Comparison of ENCODE assay signal across 1 cellular context in genomic region chr7:33062782-33063443, GRCh38.
TF ChIP-seq lines count a peak whose summit lies in the region.

No MANE protein-coding gene starts in this region.

TF ChIP-seq in K562, 482 proteins besides CTCF, POLR2A, EP300 and RAD21 (continued from another document and continues in another):
- TF ChIP-seq ZNF592 (IDR thresholded peaks at IDR 0.05) (no peak), ETV5 (CRISPR knock-in tag; IDR thresholded peaks at IDR 0.05; ENCODE audit: low read depth) (no peak), POLR3A (IDR thresholded peaks at IDR 0.05; ENCODE audit: borderline replicate concordance, extremely low read depth, insufficient read depth, insufficient read length) (no peak), PHB (CRISPR knock-in tag; IDR thresholded peaks at IDR 0.05) (no peak), JUND (IDR thresholded peaks at IDR 0.05; ENCODE audit: borderline replicate concordance, low read depth, low read length) (peak; percentile 12; the same call in 1 of the 2 replicates), JUND (tag; IDR thresholded peaks at IDR 0.05; ENCODE audit: borderline replicate concordance, low read depth, low read length) (no peak; the same call in 2 of the 3 replicates), ZNF589 (CRISPR knock-in tag; IDR thresholded peaks at IDR 0.05; ENCODE audit: low read depth) (no peak), TRIM24 (IDR thresholded peaks at IDR 0.05) (no peak), CXXC5 (CRISPR knock-in tag; IDR thresholded peaks at IDR 0.05) (peak; percentile 73; the same call in 1 of the 2 replicates), HOXB6 (CRISPR knock-in tag; IDR thresholded peaks at IDR 0.05; ENCODE audit: borderline replicate concordance) (no peak), TEAD1 (CRISPR knock-in tag; IDR thresholded peaks at IDR 0.05) (peak in 1 of 2 experiments; percentile 70; a peak in 2 of 4 replicates), RB1 (IDR thresholded peaks at IDR 0.05; ENCODE audit: low read depth) (0 out of 2 replicates have a peak, but pooled peaks have one; percentile 0), TAF9B (IDR thresholded peaks at IDR 0.05; ENCODE audit: partially characterized antibody) (no peak), FOXJ2 (tag; IDR thresholded peaks at IDR 0.05) (peak; percentile 71; the same call in 1 of the 2 replicates), ZNF785 (CRISPR knock-in tag; IDR thresholded peaks at IDR 0.05) (no peak), FOSL1 (tag; conservative IDR thresholded peaks at IDR 0.05) (peak; percentile 28; the same call in 1 of the 2 replicates), FOXJ3 (CRISPR knock-in tag; IDR thresholded peaks at IDR 0.05) (no peak), LCOR (CRISPR knock-in tag; IDR thresholded peaks at IDR 0.05) (peak; percentile 74; the same call in 1 of the 2 replicates), MAZ (CRISPR knock-in tag; conservative IDR thresholded peaks at IDR 0.05 in 1 of 2, IDR thresholded peaks at IDR 0.05 in 1 of 2) (peak; percentile 43 to 59; a peak in 2 of 4 replicates), ZBTB7A (IDR thresholded peaks at IDR 0.05; ENCODE audit: borderline replicate concordance, control insufficient read depth, low read depth, low read length) (peak; percentile 43; the same call in 1 of the 2 replicates), RBM14 (IDR thresholded peaks at IDR 0.05; ENCODE audit: borderline replicate concordance, insufficient read depth, low read depth, low read length) (no peak), XRCC5 (IDR thresholded peaks at IDR 0.05; ENCODE audit: low read depth, low read length) (no peak), ARID4B (CRISPR knock-in tag; IDR thresholded peaks at IDR 0.05) (peak; percentile 68; the same call in 1 of the 2 replicates), ZBTB9 (CRISPR knock-in tag; IDR thresholded peaks at IDR 0.05) (peak; percentile 39; the same call in 1 of the 2 replicates), ZNF318 (IDR thresholded peaks at IDR 0.05; ENCODE audit: borderline replicate concordance in 1 of 2, low read depth in 1 of 2) (no peak), CTBP1 (IDR thresholded peaks at IDR 0.05; ENCODE audit: borderline replicate concordance) (peak; percentile 67), RBM25 (IDR thresholded peaks at IDR 0.05; ENCODE audit: low read depth, low read length, severe bottlenecking) (no peak), NFRKB (IDR thresholded peaks at IDR 0.05; ENCODE audit: low read depth) (peak; percentile 68), MYNN (IDR thresholded peaks at IDR 0.05) (no peak), MYNN (CRISPR knock-in tag; IDR thresholded peaks at IDR 0.05) (no peak), ZBTB17 (CRISPR knock-in tag; IDR thresholded peaks at IDR 0.05) (0 out of 2 replicates have a peak, but pooled peaks have one; percentile 13), HNRNPLL (IDR thresholded peaks at IDR 0.05; ENCODE audit: low read depth, low read length, poor library complexity, severe bottlenecking) (peak; percentile 36), PML (IDR thresholded peaks at IDR 0.05; ENCODE audit: low read length) (peak; percentile 19; the same call in 1 of the 2 replicates), AFF4 (CRISPR knock-in tag; IDR thresholded peaks at IDR 0.05) (peak; percentile 95), KLF13 (tag; IDR thresholded peaks at IDR 0.05; ENCODE audit: borderline replicate concordance, low read depth) (peak; percentile 85; the same call in 1 of the 2 replicates), CAMTA2 (CRISPR knock-in tag; conservative IDR thresholded peaks at IDR 0.05) (no peak), SRSF7 (optimal IDR thresholded peaks at IDR 0.05; ENCODE audit: low read depth, low read length) (no peak), ATF7 (IDR thresholded peaks at IDR 0.05) (peak; percentile 78; the same call in 1 of the 2 replicates), ZNF408 (CRISPR knock-in tag; IDR thresholded peaks at IDR 0.05; ENCODE audit: low read depth) (no peak), MEIS2 (IDR thresholded peaks at IDR 0.05; ENCODE audit: partially characterized antibody) (peak; percentile 54), FIP1L1 (IDR thresholded peaks at IDR 0.05; ENCODE audit: low read depth, low read length, poor library complexity, severe bottlenecking) (no peak)
